In genomic region chr4:77761595-77761994, GRCh38 we compare ENCODE assay signal across 35 cellular contexts.
"Had no signal": no experiment of that assay in that cellular context is flagged by ENCODE, and none has a peak within 500 bp of the region (broad histone marks: within the 10 kb centered on the region; RNA-seq: fewer than 3 reads in every experiment).

No MANE protein-coding gene starts in this region.

- H3K27me3 Mint-ChIP-seq: activated B cell treated with CpG ODN at 0.5 μM for 24 hours; activated CD4-positive, alpha-beta memory T cell treated with anti-CD3 and anti-CD28 coated beads for 36 hours; activated CD4-positive, alpha-beta T cell treated with anti-CD3 and anti-CD28 coated beads, Interleukin-2, amount 10 ng/mL, durations not matched to agents 24 days and 14 days; activated CD8-positive, alpha-beta T cell treated with anti-CD3 and anti-CD28 coated beads for 36 hours; activated naive CD4-positive, alpha-beta T cell treated with anti-CD3 and anti-CD28 coated beads, Interleukin-2, amount 10 ng/mL, durations not matched to agents 7 days and 5 days; activated naive CD4-positive, alpha-beta T cell treated with anti-CD3 and anti-CD28 coated beads, Interleukin-2, amount 50 U/mL, for 24 hours; activated naive CD8-positive, alpha-beta T cell; activated naive CD8-positive, alpha-beta T cell treated with anti-CD3 and anti-CD28 coated beads, Interleukin-2, amount 10 ng/mL, durations not matched to agents 7 days and 5 days; activated naive CD8-positive, alpha-beta T cell treated with anti-CD3 and anti-CD28 coated beads, Interleukin-2, amount 50 U/mL, for 24 hours; activated T-cell treated with anti-CD3 and anti-CD28 coated beads, Interleukin-2, amount 50 U/mL, for 24 hours; brain had no signal

- H3K4me3 ChIP-seq: ascending aorta, cardiac muscle cell had no signal

- H3K27ac Mint-ChIP-seq: activated B cell treated with CpG ODN at 0.5 μM for 24 hours; activated CD4-positive, alpha-beta memory T cell treated with anti-CD3 and anti-CD28 coated beads for 36 hours; activated CD4-positive, alpha-beta T cell treated with anti-CD3 and anti-CD28 coated beads, Interleukin-2, amount 10 ng/mL, durations not matched to agents 24 days and 14 days; activated naive CD4-positive, alpha-beta T cell treated with anti-CD3 and anti-CD28 coated beads, Interleukin-2, amount 10 ng/mL, durations not matched to agents 7 days and 5 days; activated naive CD4-positive, alpha-beta T cell treated with anti-CD3 and anti-CD28 coated beads, Interleukin-2, amount 50 U/mL, for 24 hours; activated naive CD8-positive, alpha-beta T cell treated with anti-CD3 and anti-CD28 coated beads, Interleukin-2, amount 10 ng/mL, durations not matched to agents 7 days and 5 days; activated naive CD8-positive, alpha-beta T cell treated with anti-CD3 and anti-CD28 coated beads, Interleukin-2, amount 50 U/mL, for 24 hours; activated T-cell treated with anti-CD3 and anti-CD28 coated beads, Interleukin-2, amount 50 U/mL, for 24 hours; activated T-helper 2 cell treated with anti-CD3 and anti-CD28 coated beads, Interferon-gamma antibody, Interleukin-2, Interleukin-4, amounts not matched to agents 10 μg/mL and 5 μg/mL and 100 μg/mL, durations not matched to agents 14 hours and 24 hours and 36 hours; brain; T-helper 1 cell treated with Interleukin-12 subunit alpha and Interleukin-12 subunit beta and Interleukin-4 antibody, amounts not matched to agents 30 μg/mL and 1 μg/mL, for 36 hours; T-helper 2 cell treated with Interferon-gamma antibody and Interleukin-4, amounts not matched to agents 5 μg/mL and 100 μg/mL, for 36 hours had no signal

- H3K27ac ChIP-seq: ascending aorta, cardiac muscle cell, VCaP had no signal

- FAIRE-seq: bronchial epithelial cell, TTC549 had no signal

- H3K4me3 Mint-ChIP-seq: activated B cell treated with CpG ODN at 0.5 μM for 24 hours; activated CD4-positive, alpha-beta memory T cell treated with anti-CD3 and anti-CD28 coated beads for 36 hours; activated CD4-positive, alpha-beta T cell treated with anti-CD3 and anti-CD28 coated beads, Interleukin-2, amount 10 ng/mL, durations not matched to agents 24 days and 14 days; activated CD8-positive, alpha-beta T cell treated with anti-CD3 and anti-CD28 coated beads for 36 hours; activated naive CD4-positive, alpha-beta T cell treated with anti-CD3 and anti-CD28 coated beads, Interleukin-2, amount 10 ng/mL, durations not matched to agents 7 days and 5 days; activated naive CD8-positive, alpha-beta T cell treated with anti-CD3 and anti-CD28 coated beads, Interleukin-2, amount 10 ng/mL, durations not matched to agents 7 days and 5 days; activated naive CD8-positive, alpha-beta T cell treated with anti-CD3 and anti-CD28 coated beads, Interleukin-2, amount 50 U/mL, for 24 hours; activated T-cell treated with anti-CD3 and anti-CD28 coated beads, Interleukin-2, amount 50 U/mL, for 24 hours; brain; T-helper 1 cell treated with Interleukin-12 subunit alpha and Interleukin-12 subunit beta and Interleukin-4 antibody, amounts not matched to agents 30 μg/mL and 1 μg/mL, for 36 hours; T-helper 2 cell treated with Interferon-gamma antibody and Interleukin-4, amounts not matched to agents 5 μg/mL and 100 μg/mL, for 36 hours had no signal

- H3K4me1 Mint-ChIP-seq: activated B cell treated with CpG ODN at 0.5 μM for 24 hours; activated naive CD4-positive, alpha-beta T cell treated with anti-CD3 and anti-CD28 coated beads, Interleukin-2, amount 10 ng/mL, durations not matched to agents 7 days and 5 days; brain had no signal

- H3K27me3 ChIP-seq: ascending aorta, cardiac muscle cell had no signal

- H3K4me1 ChIP-seq: ascending aorta had no signal

- ATAC-seq: activated CD8-positive, alpha-beta T cell treated with anti-CD3 and anti-CD28 coated beads for 36 hours; activated naive CD8-positive, alpha-beta T cell treated with anti-CD3 and anti-CD28 coated beads, Interleukin-2, amount 50 U/mL, for 24 hours had no signal

- DNase-seq: activated B cell treated with CpG ODN at 0.5 μM for 24 hours; activated CD4-positive, alpha-beta memory T cell treated with anti-CD3 and anti-CD28 coated beads for 36 hours; activated CD4-positive, alpha-beta T cell treated with anti-CD3 and anti-CD28 coated beads for 4 hours; activated CD4-positive, alpha-beta T cell treated with anti-CD3 and anti-CD28 coated beads, Interleukin-2, amount 10 ng/mL, durations not matched to agents 24 days and 14 days; activated CD4-positive, alpha-beta T cell treated with anti-CD3 and anti-CD28 coated beads, Interleukin-2, amount 50 U/mL, for 1 hour; activated CD4-positive, alpha-beta T cell treated with anti-CD3 and anti-CD28 coated beads, Interleukin-2, amount 50 U/mL, for 4 hours; activated CD4-positive, CD25-positive, alpha-beta regulatory T cell treated with anti-CD3 and anti-CD28 coated beads, Interleukin-2, amount 50 U/mL, for 72 hours; activated CD8-positive, alpha-beta memory T cell treated with anti-CD3 and anti-CD28 coated beads, Interleukin-2, amount 50 U/mL, for 4 hours; activated CD8-positive, alpha-beta T cell treated with anti-CD3 and anti-CD28 coated beads for 36 hours; activated effector memory CD4-positive, alpha-beta T cell treated with Interleukin-2 at 50 U/mL for 16 hours; activated gamma-delta T cell; activated naive CD4-positive, alpha-beta T cell treated with anti-CD3 and anti-CD28 coated beads, Interleukin-2, amount 10 ng/mL, durations not matched to agents 7 days and 5 days; activated naive CD4-positive, alpha-beta T cell treated with Interleukin-2 at 50 U/mL for 16 hours; activated naive CD8-positive, alpha-beta T cell treated with anti-CD3 and anti-CD28 coated beads, Interleukin-2, amount 10 ng/mL, durations not matched to agents 7 days and 5 days; activated naive CD8-positive, alpha-beta T cell treated with anti-CD3 and anti-CD28 coated beads, Interleukin-2, amount 50 U/mL, for 24 hours; activated T-cell treated with anti-CD3 and anti-CD28 coated beads for 4 hours; activated T-cell treated with anti-CD3 and anti-CD28 coated beads, Interleukin-2, amount 50 U/mL, for 24 hours; activated T-cell treated with anti-CD3 and anti-CD28 coated beads, Interleukin-2, amount 50 U/mL, for 48 hours; amygdala; anterior cingulate cortex; caudate nucleus; T-helper 1 cell; T-helper 2 cell; T-helper 9 cell had no signal
